ENCODE assay signal across 23 cellular contexts in genomic region chr7:122748195-122748594, GRCh38. TPM values are rescaled to one million over a fixed set of nuclear protein-coding genes. Genes with fewer than 3 reads are reported as not detected.
"Had no signal": no experiment of that assay in that cellular context is flagged by ENCODE, and none has a peak within 500 bp of the region (broad histone marks: within the 10 kb centered on the region; RNA-seq: fewer than 3 reads in every experiment).

No MANE protein-coding gene starts in this region.

- ATAC-seq: activated T-cell treated with anti-CD3 and anti-CD28 coated beads, Interleukin-2, amount 50 U/mL, for 4 hours; activated T-helper 17 cell treated with anti-CD3 and anti-CD28 coated beads, Interleukin-2, amount 50 U/mL, for 72 hours; Right ventricle myocardium inferior had no signal

- DNase-seq: activated CD4-positive, alpha-beta memory T cell treated with anti-CD3 and anti-CD28 coated beads for 36 hours; activated CD4-positive, alpha-beta T cell treated with anti-CD3 and anti-CD28 coated beads, Interleukin-2, amount 10 ng/mL, durations not matched to agents 7 days and 5 days; activated CD4-positive, CD25-positive, alpha-beta regulatory T cell; activated CD8-positive, alpha-beta memory T cell treated with anti-CD3 and anti-CD28 coated beads for 24 hours; activated gamma-delta T cell; activated naive CD4-positive, alpha-beta T cell treated with anti-CD3 and anti-CD28 coated beads, Interleukin-2, amount 10 ng/mL, durations not matched to agents 7 days and 5 days; activated naive CD8-positive, alpha-beta T cell treated with anti-CD3 and anti-CD28 coated beads for 36 hours; activated T-cell treated with anti-CD3 and anti-CD28 coated beads, Interleukin-2, amount 50 U/mL, for 4 hours; brain microvascular endothelial cell; MM.1S; NCI-H1105; NCI-H1436; NCI-H187 treated with DMSO at 0.1 percent for 48 hours; NCI-H2081 treated with DMSO at 0.1 percent for 48 hours; NCI-H226; NCI-H510A; NCI-H774; RPMI8226; T-helper 1 cell had no signal

RNA-seq across cellular contexts. Expression of gene RNF148, which starts 45.5 kb away (rescaled TPM):
- total RNA-seq: activated CD4-positive, alpha-beta memory T cell treated with anti-CD3 and anti-CD28 coated beads for 36 hours; activated CD4-positive, alpha-beta T cell treated with anti-CD3 and anti-CD28 coated beads, Interleukin-2, amount 10 ng/mL, durations not matched to agents 7 days and 5 days; activated naive CD8-positive, alpha-beta T cell treated with anti-CD3 and anti-CD28 coated beads for 36 hours; activated T-cell treated with anti-CD3 and anti-CD28 coated beads, Interleukin-2, amount 50 U/mL, for 4 hours; activated T-helper 17 cell treated with anti-CD3 and anti-CD28 coated beads, Interleukin-2, amount 50 U/mL, for 72 hours; OCI-LY7; T-helper 2 cell treated with Interferon-gamma antibody and Interleukin-4, amounts not matched to agents 100 ng/mL and 5 ng/mL, for 36 hours had no signal

RNA-seq across cellular contexts. Expression of gene RNF133, which starts 49.3 kb away (rescaled TPM):
- total RNA-seq: activated CD4-positive, alpha-beta memory T cell treated with anti-CD3 and anti-CD28 coated beads for 36 hours; activated CD4-positive, alpha-beta T cell treated with anti-CD3 and anti-CD28 coated beads, Interleukin-2, amount 10 ng/mL, durations not matched to agents 7 days and 5 days; activated naive CD8-positive, alpha-beta T cell treated with anti-CD3 and anti-CD28 coated beads for 36 hours; activated T-cell treated with anti-CD3 and anti-CD28 coated beads, Interleukin-2, amount 50 U/mL, for 4 hours; activated T-helper 17 cell treated with anti-CD3 and anti-CD28 coated beads, Interleukin-2, amount 50 U/mL, for 72 hours; OCI-LY7; T-helper 2 cell treated with Interferon-gamma antibody and Interleukin-4, amounts not matched to agents 100 ng/mL and 5 ng/mL, for 36 hours had no signal
